In the genomic region with DNA sequence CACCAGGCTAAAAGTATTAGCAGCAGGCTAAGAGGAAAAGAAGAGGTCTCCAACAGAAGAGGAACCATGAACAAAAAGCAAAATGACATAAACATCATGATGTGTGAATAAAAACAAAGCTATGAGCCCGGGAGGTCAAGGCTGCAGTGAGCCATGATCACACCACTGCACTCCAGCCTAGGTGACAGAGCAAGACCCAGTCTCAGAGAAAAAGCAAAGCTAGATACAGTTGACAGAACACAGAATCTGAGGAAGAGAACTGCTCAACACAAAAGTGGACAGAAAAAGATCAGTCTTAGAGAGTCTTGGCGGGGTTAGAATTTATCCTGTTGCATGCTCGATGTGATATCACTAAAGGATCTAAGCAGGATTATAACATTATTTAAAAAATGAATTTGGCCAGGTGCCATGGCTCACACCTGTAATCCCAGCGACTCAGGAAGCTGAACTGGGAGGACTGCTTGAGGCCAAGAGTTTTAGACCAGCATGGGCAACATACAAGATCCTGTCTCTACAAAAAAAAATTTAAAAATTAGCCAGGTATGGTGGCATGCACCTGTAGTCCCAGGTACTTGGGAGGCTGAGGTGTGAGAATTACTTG, we compare ENCODE assay signal across 17 cellular contexts. TPM values are rescaled to one million over a fixed set of nuclear protein-coding genes. Genes with fewer than 3 reads are reported as not detected.
DNase-seq lines count a peak whose midpoint lies in the region; ATAC-seq and TF ChIP-seq lines count a peak whose summit lies in the region.
"Had no signal": no experiment of that assay in that cellular context is flagged by ENCODE, and none has a peak within 500 bp of the region (broad histone marks: within the 10 kb centered on the region; RNA-seq: fewer than 3 reads in every experiment).

No MANE protein-coding gene starts in this region.

- H3K9me3 Mint-ChIP-seq in activated T-helper 17 cell treated with anti-CD3 and anti-CD28 coated beads, Interleukin-2, amount 50 U/mL, for 72 hours = no peaks in the 10 kb centered on the region
- H3K9me3 Mint-ChIP-seq: CD8-positive, alpha-beta memory T cell had no signal

- 84% methylated on average over 4 of the region's 4 CpGs for WGBS in smooth muscle cell (ENCODE audit: low lambda C conversion rate)

- no peaks in the 10 kb centered on the region for H4K20me1 ChIP-seq in PC-3 (ENCODE audit: low read length)
- no peaks in the 10 kb centered on the region for H4K20me1 ChIP-seq in fibroblast of lung (ENCODE audit: control insufficient read depth, extremely low read depth, insufficient read depth, low read length)
- peaks cover 59% of the 10 kb centered on the region for H4K20me1 ChIP-seq in smooth muscle cell (ENCODE audit: low read depth)

- POLR2A ChIA-PET in PC-3 (lab: Charles Lee; ENCODE audit: unreplicated experiment) = interaction anchor here (0.7 kb wide), 1 partner anchor 36 kb away, joined by 3 read pairs; no protein-coding TSS in a partner anchor

- H3K9me3 ChIP-seq in PC-3 (ENCODE audit: low read length) (no peaks in the 10 kb centered on the region), fibroblast of lung (ENCODE audit: control insufficient read depth, insufficient read depth, low read depth, low read length) (no peaks in the 10 kb centered on the region), smooth muscle cell (replicated peaks; ENCODE audit: low read depth) (no peaks in the 10 kb centered on the region)
- H3K9me3 ChIP-seq: breast epithelium, prostate gland, tibial nerve had no signal

- H3K9ac ChIP-seq in PC-3 (ENCODE audit: low read length) (no peak overlapping the region), fibroblast of lung (ENCODE audit: insufficient read depth, low read length) (no peak overlapping the region), smooth muscle cell (ENCODE audit: low read depth) (no peak overlapping the region)

- no peaks in the 10 kb centered on the region for H3K9me2 ChIP-seq in PC-3 (replicated peaks; ENCODE audit: low read length)

- H3K4me1 Mint-ChIP-seq in activated T-helper 17 cell treated with anti-CD3 and anti-CD28 coated beads, Interleukin-2, amount 50 U/mL, for 72 hours = peaks cover 8% of the 10 kb centered on the region

- CTCF ChIA-PET in PC-3 (lab: Charles Lee) = interaction anchor here (1.6 kb wide), 1 partner anchor 89 kb away, joined by 3 read pairs; no protein-coding TSS in a partner anchor

- H3K27ac Mint-ChIP-seq in activated T-helper 17 cell treated with anti-CD3 and anti-CD28 coated beads, Interleukin-2, amount 50 U/mL, for 72 hours = no peak overlapping the region

- H3K4me1 ChIP-seq in PC-3 (ENCODE audit: insufficient read depth, low read length) = peaks cover 31% of the 10 kb centered on the region
- peaks cover 13% of the 10 kb centered on the region for H3K4me1 ChIP-seq in fibroblast of lung (ENCODE audit: control insufficient read depth, extremely low read depth, insufficient read depth, low read length)
- H3K4me1 ChIP-seq in smooth muscle cell (ENCODE audit: low read depth) = peaks cover 35% of the 10 kb centered on the region
- H3K4me1 ChIP-seq: breast epithelium had no signal

- ATAC-seq in PC-3 (no peak), GM21786 (IDR thresholded peaks at IDR 0.05; ENCODE audit: unreplicated experiment) (no peak)
- ATAC-seq in activated T-helper 17 cell treated with anti-CD3 and anti-CD28 coated beads, Interleukin-2, amount 50 U/mL, for 72 hours (replicated peaks) = no peak

- peaks cover 49% of the 10 kb centered on the region for H3K36me3 Mint-ChIP-seq in activated T-helper 17 cell treated with anti-CD3 and anti-CD28 coated beads, Interleukin-2, amount 50 U/mL, for 72 hours (ENCODE audit: low read depth)

- BruUV-seq in PC-3 (replicated peaks; lab: Mats Ljungman, UMichigan) = no TSS peak

- H3K4me2 ChIP-seq in PC-3 (ENCODE audit: low read length) = peak overlapping the region; percentile 82
- peak overlapping the region; percentile 13 for H3K4me2 ChIP-seq in fibroblast of lung (ENCODE audit: extremely low read depth, insufficient read depth, low read length)
- H3K4me2 ChIP-seq in smooth muscle cell = peak overlapping the region; percentile 64

- no peak for TF ChIP-seq CTCF in PC-3 (conservative IDR thresholded peaks at IDR 0.05; ENCODE audit: low read depth, low read length)
- no peak for TF ChIP-seq CTCF in fibroblast of lung (conservative IDR thresholded peaks at IDR 0.05 in 1 of 2, IDR thresholded peaks at IDR 0.05 in 1 of 2; ENCODE audit: low read depth in 1 of 2, low read length in 2 of 2)
- no peak for TF ChIP-seq CTCF in smooth muscle cell (IDR thresholded peaks at IDR 0.05; ENCODE audit: borderline replicate concordance, insufficient read depth, poor library complexity, severe bottlenecking)

- H3K4me3 Mint-ChIP-seq in activated T-helper 17 cell treated with anti-CD3 and anti-CD28 coated beads, Interleukin-2, amount 50 U/mL, for 72 hours = no peak overlapping the region
- H3K4me3 Mint-ChIP-seq: CD8-positive, alpha-beta memory T cell had no signal

- H3K27me3 ChIP-seq in PC-3 (ENCODE audit: low read length) (no peaks in the 10 kb centered on the region), fibroblast of lung (ENCODE audit: control insufficient read depth, insufficient read depth, low read length) (no peaks in the 10 kb centered on the region), smooth muscle cell (ENCODE audit: low read depth) (no peaks in the 10 kb centered on the region)
- H3K27me3 ChIP-seq: breast epithelium, tibial nerve had no signal

- no peaks in the 10 kb centered on the region for H3K27me3 Mint-ChIP-seq in activated T-helper 17 cell treated with anti-CD3 and anti-CD28 coated beads, Interleukin-2, amount 50 U/mL, for 72 hours

- peak; percentile 0 for DNase-seq in NCI-H748 (lab: John Stamatoyannopoulos, UW; ENCODE audit: unreplicated experiment)
- DNase-seq in NCI-H748 treated with DMSO at 0.1 percent for 48 hours (lab: John Stamatoyannopoulos, UW) = no peak
- DNase-seq in PC-3 = no peak
- no peak for DNase-seq in fibroblast of lung (ENCODE audit: low read depth in 2 of 2)
- DNase-seq in smooth muscle cell (lab: John Stamatoyannopoulos, UW; ENCODE audit: unreplicated experiment) = no peak
- no peak for DNase-seq in dedifferentiated amniotic fluid mesenchymal stem cell (ENCODE audit: extremely low spot score)
- DNase-seq: 8988T; activated naive CD4-positive, alpha-beta T cell; CD8-positive, alpha-beta memory T cell; GF-D8; glutamatergic neuron; NCI-H1092 had no signal

- H3K79me2 ChIP-seq in PC-3 (ENCODE audit: low read length) (peaks cover 83% of the 10 kb centered on the region), fibroblast of lung (ENCODE audit: control insufficient read depth, insufficient read depth, low read length) (peaks cover 5% of the 10 kb centered on the region), smooth muscle cell (ENCODE audit: low read depth) (peaks cover 32% of the 10 kb centered on the region)

- H2AFZ ChIP-seq in PC-3 (ENCODE audit: low read length) (no peak overlapping the region), fibroblast of lung (ENCODE audit: low read length) (no peak overlapping the region), smooth muscle cell (ENCODE audit: low read depth) (no peak overlapping the region)

- H3K4me3 ChIP-seq in PC-3 (ENCODE audit: low read length) = no peak overlapping the region
- H3K4me3 ChIP-seq in fibroblast of lung (replicated peaks in 1 of 4; ENCODE audit: control extremely low read depth in 1 of 4, insufficient read depth in 1 of 4, low read depth in 3 of 4, low read length in 4 of 4) = no peak overlapping the region
- no peak overlapping the region for H3K4me3 ChIP-seq in smooth muscle cell
- H3K4me3 ChIP-seq: breast epithelium, prostate gland, tibial nerve had no signal

- 0 out of 2 replicates have a peak overlapping the region, but pooled peaks have one; percentile 0 for H3K27ac ChIP-seq in PC-3 (ENCODE audit: low read length)
- no peak overlapping the region for H3K27ac ChIP-seq in fibroblast of lung (ENCODE audit: insufficient read depth, low read length)
- peak overlapping the region; percentile 65 for H3K27ac ChIP-seq in smooth muscle cell (ENCODE audit: low read depth)

- intact Hi-C loops in PC-3 (cut with micrococcal nuclease) = no loop called here

- H3K36me3 ChIP-seq in PC-3 (ENCODE audit: low read depth, low read length) = peaks cover 14% of the 10 kb centered on the region
- no peaks in the 10 kb centered on the region for H3K36me3 ChIP-seq in fibroblast of lung (ENCODE audit: control insufficient read depth, insufficient read depth, low read length)
- no peaks in the 10 kb centered on the region for H3K36me3 ChIP-seq in smooth muscle cell (ENCODE audit: low read depth)
- H3K36me3 ChIP-seq: breast epithelium, prostate gland had no signal

- no peaks in the 10 kb centered on the region for H3F3A ChIP-seq in PC-3 (ENCODE audit: low read length, unreplicated experiment)
- peaks cover 10% of the 10 kb centered on the region for H3F3A ChIP-seq in smooth muscle cell (ENCODE audit: low read depth)

RNA-seq across cellular contexts. Expression of a gene that starts 37.5 kb away (rescaled TPM):
- total RNA-seq in PC-3 (2014; rRNA removed) = 48.3 and 74.6 TPM in 2 replicates
- total RNA-seq in fibroblast of lung = 66.8 and 82.2 TPM in 2 replicates
- polyA plus RNA-seq in fibroblast of lung = 64.0 and 74.3 TPM in 2 replicates
- polyA plus RNA-seq in fibroblast of lung (2012) = 47.9 and 58.2 TPM in 2 replicates
- polyA minus RNA-seq in fibroblast of lung (ENCODE audit: low replicate concordance) = 33.3 and 40.0 TPM in 2 replicates
- 32.2 and 33.5 TPM in 2 replicates for total RNA-seq in smooth muscle cell
- polyA plus RNA-seq in smooth muscle cell = 19.1 and 23.8 TPM in 2 replicates
- 10 to 100 TPM; 49.3 to 55.9 TPM for total RNA-seq in activated T-helper 17 cell treated with anti-CD3 and anti-CD28 coated beads, Interleukin-2, amount 50 U/mL, for 72 hours

Comparison
In these comparisons a context has a peak if more than half of its experiments do, and no peak if none do; other contexts are left out.
1. H3K4me2 ChIP-seq: peak in every context shown above with its lines; median percentile 82 in PC-3; 64 in smooth muscle cell; 13 in fibroblast of lung.